Comparison of ENCODE assay signal across 8 cellular contexts in the genomic region with DNA sequence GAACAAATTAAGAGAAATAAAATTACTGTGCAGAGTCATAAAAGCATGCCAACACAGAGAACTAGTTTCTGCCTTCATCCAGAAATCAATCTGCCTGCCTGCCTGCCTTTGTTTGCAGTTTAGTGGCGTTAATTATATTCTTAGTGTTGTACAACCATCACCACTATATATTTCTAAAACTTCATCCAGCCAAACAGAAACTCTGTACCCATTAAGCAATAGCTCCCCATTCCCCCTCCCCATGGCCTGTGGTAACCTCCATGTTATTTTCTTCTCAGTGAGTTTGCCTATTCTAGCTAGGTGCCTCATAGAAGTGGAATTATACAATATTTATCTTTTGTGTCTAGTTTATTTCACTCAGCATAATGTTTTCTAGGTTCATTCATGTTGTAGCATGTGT.
"Had no signal": no experiment of that assay in that cellular context is flagged by ENCODE, and none has a peak within 500 bp of the region (broad histone marks: within the 10 kb centered on the region; RNA-seq: fewer than 3 reads in every experiment).

No MANE protein-coding gene starts in this region.

- H3K4me2 ChIP-seq: GM23338 had no signal

- FAIRE-seq: H1, H54, K562 had no signal

- H2AFZ ChIP-seq: GM23338 had no signal

- DNase-seq: H9, HCEC 1CT, IMR-90 had no signal

- ATAC-seq: GM23338, K562 had no signal

- H3K4me3 ChIP-seq: GM23338, K562 had no signal

- H3K27ac ChIP-seq: HL-60 had no signal
